In genomic region chr4:140027135-140027534, GRCh38 we compare ENCODE assay signal across 12 cellular contexts.
"Had no signal": no experiment of that assay in that cellular context is flagged by ENCODE, and none has a peak within 500 bp of the region (broad histone marks: within the 10 kb centered on the region; RNA-seq: fewer than 3 reads in every experiment).

No MANE protein-coding gene starts in this region.

- H3K27ac Mint-ChIP-seq: activated B cell treated with CpG ODN at 0.5 μM for 24 hours; activated T-helper 1 cell treated with anti-CD3 and anti-CD28 coated beads, Interleukin-12 subunit alpha, Interleukin-12 subunit beta, Interleukin-2, Interleukin-4 antibody, amounts not matched to agents 30 ng/mL and 10 ng/mL and 1 ng/mL, durations not matched to agents 14 hours and 24 hours and 36 hours; endodermal cell; mesothelial cell of epicardium; neural progenitor cell had no signal

- H3K4me3 Mint-ChIP-seq: activated B cell treated with CpG ODN at 0.5 μM for 24 hours; activated T-helper 1 cell treated with anti-CD3 and anti-CD28 coated beads, Interleukin-12 subunit alpha, Interleukin-12 subunit beta, Interleukin-2, Interleukin-4 antibody, amounts not matched to agents 30 ng/mL and 10 ng/mL and 1 ng/mL, durations not matched to agents 14 hours and 24 hours and 36 hours; endodermal cell; mesothelial cell of epicardium; neural progenitor cell had no signal

- H3K4me1 Mint-ChIP-seq: activated B cell treated with CpG ODN at 0.5 μM for 24 hours had no signal

- DNase-seq: activated B cell treated with CpG ODN at 0.5 μM for 24 hours; activated CD4-positive, alpha-beta T cell treated with anti-CD3 and anti-CD28 coated beads for 48 hours; dorsolateral prefrontal cortex; endodermal cell; gastrocnemius medialis; heart left ventricle; ovary; right lobe of liver; stimulated activated naive CD8-positive, alpha-beta T cell treated with anti-CD3 and anti-CD28 coated beads, Interleukin-15, Interleukin-2, amounts not matched to agents 100 U/mL and 50 U/mL, for 24 hours had no signal

- H3K36me3 Mint-ChIP-seq: mesothelial cell of epicardium, neural progenitor cell had no signal

- H3K9me3 Mint-ChIP-seq: activated B cell treated with CpG ODN at 0.5 μM for 24 hours; activated T-helper 1 cell treated with anti-CD3 and anti-CD28 coated beads, Interleukin-12 subunit alpha, Interleukin-12 subunit beta, Interleukin-2, Interleukin-4 antibody, amounts not matched to agents 30 ng/mL and 10 ng/mL and 1 ng/mL, durations not matched to agents 14 hours and 24 hours and 36 hours; endodermal cell; mesothelial cell of epicardium; neural progenitor cell had no signal
